In the genomic region with DNA sequence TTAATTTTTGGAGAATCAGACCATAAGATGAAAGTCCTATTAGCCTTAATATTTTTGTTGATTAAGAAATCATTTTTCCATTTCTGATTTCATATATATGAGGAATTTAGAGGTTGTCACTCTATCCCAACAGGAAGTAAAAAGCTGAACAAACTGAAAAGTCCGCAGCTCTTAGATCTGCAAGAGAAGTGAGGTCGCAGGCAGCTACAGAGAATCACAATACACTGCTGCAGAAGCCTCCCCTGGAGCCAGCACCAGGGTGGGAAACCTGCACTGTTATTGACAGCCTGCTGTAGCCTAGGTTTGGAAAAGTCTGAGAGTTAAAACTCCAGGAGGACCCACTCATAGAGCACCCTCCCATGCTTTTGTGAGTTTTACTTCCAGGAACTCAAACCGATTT, we compare ENCODE assay signal across 18 cellular contexts. TPM values are rescaled to one million over a fixed set of nuclear protein-coding genes. Genes with fewer than 3 reads are reported as not detected.
DNase-seq lines count a peak whose midpoint lies in the region; ATAC-seq and TF ChIP-seq lines count a peak whose summit lies in the region.
"Had no signal": no experiment of that assay in that cellular context is flagged by ENCODE, and none has a peak within 500 bp of the region (broad histone marks: within the 10 kb centered on the region; RNA-seq: fewer than 3 reads in every experiment).

No MANE protein-coding gene starts in this region.

- peak overlapping the region; percentile 64 for H3K14ac ChIP-seq in trophoblast cell (ENCODE audit: low read length)

- no peak overlapping the region for H4K12ac ChIP-seq in trophoblast cell (ENCODE audit: low read depth, low read length)

- H3K9me2 ChIP-seq in GM23338 (ENCODE audit: insufficient read depth) (no peaks in the 10 kb centered on the region), PC-3 (replicated peaks; ENCODE audit: low read length) (no peaks in the 10 kb centered on the region)

- H3K4me1 ChIP-seq in GM23338 (ENCODE audit: insufficient read depth) = 0 out of 2 replicates have a peak, but pooled peaks cover 8% of the 10 kb centered on the region
- peaks cover 24% of the 10 kb centered on the region for H3K4me1 ChIP-seq in PC-3 (ENCODE audit: insufficient read depth, low read length)
- H3K4me1 ChIP-seq in iPS-20b (ENCODE audit: insufficient read depth, low read length) = peaks cover 27% of the 10 kb centered on the region
- peaks cover 6 to 8% of the 10 kb centered on the region in 2 experiments for H3K4me1 ChIP-seq in trophoblast cell (ENCODE audit: control insufficient read depth in 1 of 2, insufficient read depth in 2 of 2, low read length in 2 of 2)
- H3K4me1 ChIP-seq: BLaER1 treated with 17β-estradiol and CSF1 and Interleukin-3, amounts not matched to agents 10 nM and 100 nM; SJCRH30 had no signal

- ATAC-seq in GM23338 = peak; percentile 78
- no peak for ATAC-seq in PC-3
- no peak for ATAC-seq in left colon
- ATAC-seq: CD8-positive, alpha-beta T cell; Panc1 had no signal

- H3K18ac ChIP-seq in trophoblast cell (ENCODE audit: low read length) = peak overlapping the region; percentile 76

- peaks cover 49% of the 10 kb centered on the region for H3K36me3 Mint-ChIP-seq in GM23338 (ENCODE audit: low read depth)
- H3K36me3 Mint-ChIP-seq: CD8-positive, alpha-beta T cell had no signal

- DNase-seq in GM23338 (ENCODE audit: low spot score) (no peak), PC-3 (no peak), trophoblast cell (no peak), SKM-1 treated with dmso at 0.1 percent for 144 hours (lab: John Stamatoyannopoulos, UW; ENCODE audit: unreplicated experiment) (no peak), cortex of kidney (lab: John Stamatoyannopoulos, UW) (no peak), posterior vena cava (ENCODE audit: low spot score) (no peak), left colon (no peak)
- DNase-seq: CD8-positive, alpha-beta T cell; MV-4-11; NCI-H1694 treated with DMSO at 0.1 percent for 48 hours; NCI-H2107; NCI-H510A treated with DMSO at 0.1 percent for 48 hours; NCI-H774; SJCRH30 had no signal

- no peaks in the 10 kb centered on the region for H3F3A ChIP-seq in GM23338 (replicated peaks; ENCODE audit: low read depth)
- H3F3A ChIP-seq in PC-3 (ENCODE audit: low read length, unreplicated experiment) = no peaks in the 10 kb centered on the region

- H2AFZ ChIP-seq in GM23338 = no peak overlapping the region
- H2AFZ ChIP-seq in PC-3 (ENCODE audit: low read length) = no peak overlapping the region
- H2AFZ ChIP-seq in trophoblast cell (ENCODE audit: insufficient read depth, low read length, poor library complexity) = no peak overlapping the region

- BruUV-seq in PC-3 (replicated peaks; lab: Mats Ljungman, UMichigan) = no TSS peak

- intact Hi-C loops in PC-3 (cut with micrococcal nuclease) (loop anchor here (10.0 kb wide), 1 partner anchor 75 kb away; no protein-coding TSS in a partner anchor), posterior vena cava (cut with DNase I) (no loop called here), left colon (cut with DNase I, micrococcal nuclease) (no loop called here)

- peaks cover 40% of the 10 kb centered on the region for H3K9me3 Mint-ChIP-seq in GM23338

- peaks cover 5% of the 10 kb centered on the region for H3K79me1 ChIP-seq in trophoblast cell (ENCODE audit: low read length)

- H3K27me3 Mint-ChIP-seq in GM23338 (ENCODE audit: insufficient read depth, low read depth, poor library complexity) = no peaks in the 10 kb centered on the region

- H3K79me2 ChIP-seq in GM23338 (replicated peaks; ENCODE audit: insufficient read depth) (no peaks in the 10 kb centered on the region), PC-3 (ENCODE audit: low read length) (no peaks in the 10 kb centered on the region), trophoblast cell (ENCODE audit: control insufficient read depth, insufficient read depth, low read length, poor library complexity) (peaks cover 2% of the 10 kb centered on the region)

- H3K27ac ChIP-seq in GM23338 (ENCODE audit: low read depth) (peak overlapping the region; percentile 10; the same call in 1 of the 2 replicates), PC-3 (ENCODE audit: low read length) (no peak overlapping the region), iPS-20b (ENCODE audit: low read length) (peak overlapping the region; percentile 10), trophoblast cell (ENCODE audit: low read depth, low read length) (peak overlapping the region; percentile 95)
- H3K27ac ChIP-seq: BLaER1 treated with 17β-estradiol and CSF1 and Interleukin-3, amounts not matched to agents 10 nM and 100 nM; KMS-11; SJCRH30 had no signal

- POLR2A ChIA-PET in PC-3 (lab: Charles Lee; ENCODE audit: unreplicated experiment) = no interaction called here

- no peaks in the 10 kb centered on the region for H3K36me3 ChIP-seq in GM23338 (ENCODE audit: insufficient read depth)
- no peaks in the 10 kb centered on the region for H3K36me3 ChIP-seq in PC-3 (ENCODE audit: low read depth, low read length)
- no peaks in the 10 kb centered on the region for H3K36me3 ChIP-seq in iPS-20b (ENCODE audit: insufficient read depth, low read depth, low read length)
- H3K36me3 ChIP-seq in trophoblast cell (ENCODE audit: control insufficient read depth in 1 of 2, insufficient read depth in 2 of 2, low read length in 2 of 2) = peaks cover 1 to 2% of the 10 kb centered on the region in 2 experiments
- H3K36me3 ChIP-seq: BLaER1 treated with 17β-estradiol and CSF1 and Interleukin-3, amounts not matched to agents 10 nM and 100 nM; SJCRH30 had no signal

- H3K9ac ChIP-seq in PC-3 (ENCODE audit: low read length) (no peak overlapping the region), iPS-20b (ENCODE audit: low read depth, low read length) (peak overlapping the region; percentile 43; the same call in 1 of the 2 replicates), trophoblast cell (ENCODE audit: low read length) (no peak overlapping the region)
- H3K9ac ChIP-seq: BLaER1 treated with 17β-estradiol and CSF1 and Interleukin-3, amounts not matched to agents 10 nM and 100 nM; KMS-11 had no signal

- H4K8ac ChIP-seq in trophoblast cell (ENCODE audit: low read depth, low read length) = peak overlapping the region; percentile 78

- H2AK5ac ChIP-seq in trophoblast cell (ENCODE audit: low read length) = no peak overlapping the region

- peak overlapping the region; percentile 80 for H2BK5ac ChIP-seq in trophoblast cell (ENCODE audit: low read depth, low read length, poor library complexity)

- H3K23ac ChIP-seq in trophoblast cell (ENCODE audit: low read length) = no peak overlapping the region

- H4K91ac ChIP-seq in trophoblast cell (ENCODE audit: low read depth, low read length) = peak overlapping the region; percentile 89

- CTCF ChIA-PET in PC-3 (lab: Charles Lee) = no interaction called here

- no peak overlapping the region for H3K27ac Mint-ChIP-seq in GM23338
- H3K27ac Mint-ChIP-seq: CD8-positive, alpha-beta T cell had no signal

- H3K27me3 ChIP-seq in GM23338 (ENCODE audit: insufficient read depth) (no peaks in the 10 kb centered on the region), PC-3 (ENCODE audit: low read length) (no peaks in the 10 kb centered on the region), iPS-20b (ENCODE audit: insufficient read depth, low read length) (no peaks in the 10 kb centered on the region), trophoblast cell (ENCODE audit: insufficient read depth, low read length) (no peaks in the 10 kb centered on the region)
- H3K27me3 ChIP-seq: BLaER1 treated with 17β-estradiol and CSF1 and Interleukin-3, amounts not matched to agents 10 nM and 100 nM; SJCRH30 had no signal

- H3K9me3 ChIP-seq in PC-3 (ENCODE audit: low read length) (no peaks in the 10 kb centered on the region), iPS-20b (ENCODE audit: insufficient read depth, low read depth, low read length) (no peaks in the 10 kb centered on the region), trophoblast cell (ENCODE audit: insufficient read depth, low read depth, low read length) (no peaks in the 10 kb centered on the region)
- H3K9me3 ChIP-seq: SJCRH30 had no signal

- no peak overlapping the region for H3K4ac ChIP-seq in trophoblast cell (ENCODE audit: low read depth, low read length)

- peaks cover 25% of the 10 kb centered on the region for H3K4me1 Mint-ChIP-seq in GM23338

- WGBS in trophoblast cell (ENCODE audit: extremely low coverage, insufficient coverage, insufficient read length) = no CpG with 5 or more reads among the region's 3 CpGs

- peak overlapping the region; percentile 17 for H2BK12ac ChIP-seq in trophoblast cell (ENCODE audit: low read length)

- H3K4me2 ChIP-seq in GM23338 (no peak overlapping the region), PC-3 (ENCODE audit: low read length) (0 out of 2 replicates have a peak overlapping the region, but pooled peaks have one; percentile 33), trophoblast cell (ENCODE audit: low read length) (no peak overlapping the region)
- H3K4me2 ChIP-seq: BLaER1 treated with 17β-estradiol and CSF1 and Interleukin-3, amounts not matched to agents 10 nM and 100 nM; KMS-11 had no signal

- peak overlapping the region; percentile 80 for H2BK120ac ChIP-seq in trophoblast cell (ENCODE audit: insufficient read depth, low read length, poor library complexity)

- TF ChIP-seq CTCF in GM23338 (conservative IDR thresholded peaks at IDR 0.05; ENCODE audit: low read depth in 2 of 2) (no peak), PC-3 (conservative IDR thresholded peaks at IDR 0.05; ENCODE audit: low read depth, low read length) (no peak)

- no peaks in the 10 kb centered on the region for H4K20me1 ChIP-seq in GM23338 (replicated peaks; ENCODE audit: insufficient read depth)
- no peaks in the 10 kb centered on the region for H4K20me1 ChIP-seq in PC-3 (ENCODE audit: low read length)
- H4K20me1 ChIP-seq: BLaER1 treated with 17β-estradiol and CSF1 and Interleukin-3, amounts not matched to agents 10 nM and 100 nM had no signal

- H3K4me3 ChIP-seq in GM23338 = no peak overlapping the region
- no peak overlapping the region for H3K4me3 ChIP-seq in PC-3 (ENCODE audit: low read length)
- H3K4me3 ChIP-seq in iPS-20b (ENCODE audit: low read length) = 0 out of 2 replicates have a peak overlapping the region, but pooled peaks have one; percentile 4
- H3K4me3 ChIP-seq in trophoblast cell (ENCODE audit: low read depth, low read length) = no peak overlapping the region
- H3K4me3 ChIP-seq: BLaER1 treated with 17β-estradiol and CSF1 and Interleukin-3, amounts not matched to agents 10 nM and 100 nM; SJCRH30 had no signal

- H3K4me3 Mint-ChIP-seq in GM23338 = no peak overlapping the region
- H3K4me3 Mint-ChIP-seq: CD8-positive, alpha-beta T cell had no signal

TF ChIP-seq in GM23338, 12 proteins besides CTCF, POLR2A, EP300 and RAD21 (continues in another document):
- no peak for TF ChIP-seq STAT1 (IDR thresholded peaks at IDR 0.05; ENCODE audit: unreplicated experiment)

RNA-seq across cellular contexts. Expression of a gene that starts 29.9 kb away (rescaled TPM):
- total RNA-seq in GM23338 (2014; rRNA removed; shearing (Covaris generic)) = 0.35 and 0.93 TPM in 2 replicates
- polyA plus RNA-seq in GM23338 (2016; fragmentation: Nextera tagmentation; extraction: Ambion mirVana) = 0.21 and 0.24 TPM in 2 replicates
- 4.7 and 6.1 TPM in 2 replicates for total RNA-seq in PC-3 (2014; rRNA removed)
- 85.2 and 86.7 TPM in 2 replicates for polyA plus RNA-seq in trophoblast cell (2013)
- total RNA-seq in posterior vena cava = 1 to 10 TPM; 3.6 to 8.2 TPM
- 1 to 10 TPM in 1 of 2 donors, under 1 TPM in 1; 0.55 to 1.1 TPM for total RNA-seq in left colon
- total RNA-seq: CD8-positive, alpha-beta T cell had no signal
